1 cellular context compared by ENCODE assay signal in the genomic region with DNA sequence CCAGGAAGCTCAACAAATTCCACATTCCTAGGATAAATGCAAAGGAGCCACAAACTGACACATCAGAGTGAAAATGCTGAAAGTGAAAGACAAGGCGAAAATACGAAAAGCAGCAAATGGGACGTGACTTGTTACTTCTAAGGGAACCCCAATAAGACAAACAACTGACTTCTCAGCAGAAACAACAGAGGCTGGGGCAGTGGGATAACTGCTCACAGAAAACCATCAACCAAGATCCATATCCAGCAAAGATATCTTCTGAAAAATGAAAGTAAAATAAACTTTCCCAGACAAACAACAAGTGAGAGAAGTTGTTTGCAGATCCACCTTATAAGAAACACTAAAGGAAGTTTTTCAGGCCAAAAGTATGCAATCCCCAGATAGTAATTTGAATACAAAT.
TF ChIP-seq lines count a peak whose summit lies in the region.

No MANE protein-coding gene starts in this region.

TF ChIP-seq in GM23338, 12 proteins besides CTCF, POLR2A, EP300 and RAD21 (continued from another document):
- TF ChIP-seq, protein P1, sequence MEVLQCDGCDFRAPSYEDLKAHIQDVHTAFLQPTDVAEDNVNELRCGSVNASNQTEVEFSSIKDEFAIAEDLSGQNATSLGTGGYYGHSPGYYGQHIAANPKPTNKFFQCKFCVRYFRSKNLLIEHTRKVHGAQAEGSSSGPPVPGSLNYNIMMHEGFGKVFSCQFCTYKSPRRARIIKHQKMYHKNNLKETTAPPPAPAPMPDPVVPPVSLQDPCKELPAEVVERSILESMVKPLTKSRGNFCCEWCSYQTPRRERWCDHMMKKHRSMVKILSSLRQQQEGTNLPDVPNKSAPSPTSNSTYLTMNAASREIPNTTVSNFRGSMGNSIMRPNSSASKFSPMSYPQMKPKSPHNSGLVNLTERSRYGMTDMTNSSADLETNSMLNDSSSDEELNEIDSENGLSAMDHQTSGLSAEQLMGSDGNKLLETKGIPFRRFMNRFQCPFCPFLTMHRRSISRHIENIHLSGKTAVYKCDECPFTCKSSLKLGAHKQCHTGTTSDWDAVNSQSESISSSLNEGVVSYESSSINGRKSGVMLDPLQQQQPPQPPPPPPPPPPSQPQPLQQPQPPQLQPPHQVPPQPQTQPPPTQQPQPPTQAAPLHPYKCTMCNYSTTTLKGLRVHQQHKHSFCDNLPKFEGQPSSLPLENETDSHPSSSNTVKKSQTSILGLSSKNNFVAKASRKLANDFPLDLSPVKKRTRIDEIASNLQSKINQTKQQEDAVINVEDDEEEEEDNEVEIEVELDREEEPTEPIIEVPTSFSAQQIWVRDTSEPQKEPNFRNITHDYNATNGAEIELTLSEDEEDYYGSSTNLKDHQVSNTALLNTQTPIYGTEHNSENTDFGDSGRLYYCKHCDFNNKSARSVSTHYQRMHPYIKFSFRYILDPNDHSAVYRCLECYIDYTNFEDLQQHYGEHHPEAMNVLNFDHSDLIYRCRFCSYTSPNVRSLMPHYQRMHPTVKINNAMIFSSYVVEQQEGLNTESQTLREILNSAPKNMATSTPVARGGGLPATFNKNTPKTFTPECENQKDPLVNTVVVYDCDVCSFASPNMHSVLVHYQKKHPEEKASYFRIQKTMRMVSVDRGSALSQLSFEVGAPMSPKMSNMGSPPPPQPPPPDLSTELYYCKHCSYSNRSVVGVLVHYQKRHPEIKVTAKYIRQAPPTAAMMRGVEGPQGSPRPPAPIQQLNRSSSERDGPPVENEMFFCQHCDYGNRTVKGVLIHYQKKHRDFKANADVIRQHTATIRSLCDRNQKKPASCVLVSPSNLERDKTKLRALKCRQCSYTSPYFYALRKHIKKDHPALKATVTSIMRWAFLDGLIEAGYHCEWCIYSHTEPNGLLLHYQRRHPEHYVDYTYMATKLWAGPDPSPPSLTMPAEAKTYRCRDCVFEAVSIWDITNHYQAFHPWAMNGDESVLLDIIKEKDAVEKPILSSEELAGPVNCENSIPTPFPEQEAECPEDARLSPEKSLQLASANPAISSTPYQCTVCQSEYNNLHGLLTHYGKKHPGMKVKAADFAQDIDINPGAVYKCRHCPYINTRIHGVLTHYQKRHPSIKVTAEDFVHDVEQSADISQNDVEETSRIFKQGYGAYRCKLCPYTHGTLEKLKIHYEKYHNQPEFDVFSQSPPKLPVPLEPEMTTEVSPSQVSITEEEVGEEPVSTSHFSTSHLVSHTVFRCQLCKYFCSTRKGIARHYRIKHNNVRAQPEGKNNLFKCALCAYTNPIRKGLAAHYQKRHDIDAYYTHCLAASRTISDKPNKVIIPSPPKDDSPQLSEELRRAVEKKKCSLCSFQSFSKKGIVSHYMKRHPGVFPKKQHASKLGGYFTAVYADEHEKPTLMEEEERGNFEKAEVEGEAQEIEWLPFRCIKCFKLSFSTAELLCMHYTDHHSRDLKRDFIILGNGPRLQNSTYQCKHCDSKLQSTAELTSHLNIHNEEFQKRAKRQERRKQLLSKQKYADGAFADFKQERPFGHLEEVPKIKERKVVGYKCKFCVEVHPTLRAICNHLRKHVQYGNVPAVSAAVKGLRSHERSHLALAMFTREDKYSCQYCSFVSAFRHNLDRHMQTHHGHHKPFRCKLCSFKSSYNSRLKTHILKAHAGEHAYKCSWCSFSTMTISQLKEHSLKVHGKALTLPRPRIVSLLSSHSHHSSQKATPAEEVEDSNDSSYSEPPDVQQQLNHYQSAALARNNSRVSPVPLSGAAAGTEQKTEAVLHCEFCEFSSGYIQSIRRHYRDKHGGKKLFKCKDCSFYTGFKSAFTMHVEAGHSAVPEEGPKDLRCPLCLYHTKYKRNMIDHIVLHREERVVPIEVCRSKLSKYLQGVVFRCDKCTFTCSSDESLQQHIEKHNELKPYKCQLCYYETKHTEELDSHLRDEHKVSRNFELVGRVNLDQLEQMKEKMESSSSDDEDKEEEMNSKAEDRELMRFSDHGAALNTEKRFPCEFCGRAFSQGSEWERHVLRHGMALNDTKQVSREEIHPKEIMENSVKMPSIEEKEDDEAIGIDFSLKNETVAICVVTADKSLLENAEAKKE (CRISPR knock-in tag; IDR thresholded peaks at IDR 0.05): no peak
- TF ChIP-seq CREB1 (CRISPR knock-in tag; IDR thresholded peaks at IDR 0.05; ENCODE audit: low read depth): no peak
